ENCODE assay signal across 17 cellular contexts in genomic region chr19:2249010-2249866, GRCh38. TPM values are rescaled to one million over a fixed set of nuclear protein-coding genes. Genes with fewer than 3 reads are reported as not detected.
DNase-seq lines count a peak whose midpoint lies in the region; ATAC-seq and TF ChIP-seq lines count a peak whose summit lies in the region.
"Had no signal": no experiment of that assay in that cellular context is flagged by ENCODE, and none has a peak within 500 bp of the region (broad histone marks: within the 10 kb centered on the region; RNA-seq: fewer than 3 reads in every experiment).

TSS of gene AMH (plus strand) at chr19:2249323. CDS start at chr19:2249333, 10 bp downstream.

- no peak for TF ChIP-seq CTCF in Caco-2 (IDR thresholded peaks at IDR 0.05; ENCODE audit: insufficient read depth in 1 of 2, low read depth in 1 of 2, low read length in 1 of 2, severe bottlenecking in 1 of 2, unreplicated experiment in 1 of 2)
- TF ChIP-seq CTCF in GM23338 (conservative IDR thresholded peaks at IDR 0.05; ENCODE audit: low read depth in 2 of 2) = no peak
- no peak for TF ChIP-seq CTCF in adrenal gland (IDR thresholded peaks at IDR 0.05)
- TF ChIP-seq CTCF in neural cell (IDR thresholded peaks at IDR 0.05; ENCODE audit: poor library complexity, severe bottlenecking) = no peak

- no peaks in the 10 kb centered on the region for H3K79me2 ChIP-seq in GM23338 (replicated peaks; ENCODE audit: insufficient read depth)
- no peaks in the 10 kb centered on the region for H3K79me2 ChIP-seq in neural cell (replicated peaks; ENCODE audit: insufficient read depth, low read length)

- H3F3A ChIP-seq in GM23338 (replicated peaks; ENCODE audit: low read depth) (peaks cover 1% of the 10 kb centered on the region; the same call in 1 of the 2 replicates), neural cell (ENCODE audit: insufficient read depth, low read length, poor library complexity, severe bottlenecking) (no peaks in the 10 kb centered on the region)

- in situ Hi-C loops in KBM-7 (cut with MboI; ENCODE audit: low pct_unique_long_range_greater_than_20kb, low sequenced_read_pairs) = no loop called here

- H3K9me3 Mint-ChIP-seq in Caco-2 (ENCODE audit: unreplicated experiment) = no peaks in the 10 kb centered on the region
- no peaks in the 10 kb centered on the region for H3K9me3 Mint-ChIP-seq in GM23338
- H3K9me3 Mint-ChIP-seq: activated T-cell treated with anti-CD3 and anti-CD28 coated beads, Interleukin-2, amount 50 U/mL, for 72 hours; CD4-positive, alpha-beta memory T cell; naive thymus-derived CD4-positive, alpha-beta T cell had no signal

- H3K9me3 ChIP-seq in Caco-2 (no peaks in the 10 kb centered on the region), adrenal gland (replicated peaks in 1 of 3) (no peaks in the 10 kb centered on the region), neural cell (ENCODE audit: low read length) (no peaks in the 10 kb centered on the region)
- H3K9me3 ChIP-seq: upper lobe of right lung had no signal

- no peak within 1 kb of the TSS for H3K9ac ChIP-seq in neural cell (ENCODE audit: low read length)

- no peaks in the 10 kb centered on the region for H3K4me1 ChIP-seq in Caco-2
- peaks cover 5% of the 10 kb centered on the region; the same call in 1 of the 2 replicates for H3K4me1 ChIP-seq in GM23338 (ENCODE audit: insufficient read depth)
- peaks cover 0 to 41% of the 10 kb centered on the region in 2 donors for H3K4me1 ChIP-seq in adrenal gland (replicated peaks in 1 of 2)

- TF ChIP-seq RAD21 in neural cell (conservative IDR thresholded peaks at IDR 0.05) = no peak

- 31 to 65% (median 62%) methylated on average over 8 to 27 of the region's 27 CpGs for WGBS in adrenal gland, 4 donors

- H3K27me3 ChIP-seq in Caco-2 (replicated peaks; ENCODE audit: control insufficient read depth, insufficient read depth, low read length) (no peaks in the 10 kb centered on the region), GM23338 (ENCODE audit: insufficient read depth) (peaks cover 20% of the 10 kb centered on the region), adrenal gland (peaks cover 46% of the 10 kb centered on the region), neural cell (ENCODE audit: insufficient read depth, low read depth, low read length) (peaks cover 14% of the 10 kb centered on the region)
- H3K27me3 ChIP-seq: hepatocyte had no signal

- POLR2A ChIA-PET in Caco-2 (lab: Charles Lee) = interaction anchor here (0.5 kb wide), 1 partner anchor 36 kb away, joined by 3 read pairs; no protein-coding TSS in a partner anchor

- no peaks in the 10 kb centered on the region for H3K27me3 Mint-ChIP-seq in Caco-2 (ENCODE audit: insufficient read depth, unreplicated experiment)
- H3K27me3 Mint-ChIP-seq in GM23338 (ENCODE audit: insufficient read depth, low read depth, poor library complexity) = peaks cover 33% of the 10 kb centered on the region
- H3K27me3 Mint-ChIP-seq: CD4-positive, alpha-beta memory T cell had no signal

- H2AFZ ChIP-seq in GM23338 (no peak within 1 kb of the TSS), neural cell (ENCODE audit: low read depth, low read length) (no peak within 1 kb of the TSS)
- H2AFZ ChIP-seq: hepatocyte had no signal

- no peak for TF ChIP-seq EP300 in neural cell (conservative IDR thresholded peaks at IDR 0.05; ENCODE audit: poor library complexity, severe bottlenecking)

- H3K27ac ChIP-seq in GM23338 (ENCODE audit: low read depth) (peak within 1 kb of the TSS; percentile 55; the same call in 1 of the 2 replicates), adrenal gland (no peak within 1 kb of the TSS), neural cell (ENCODE audit: low read length) (no peak within 1 kb of the TSS)
- H3K27ac ChIP-seq: hepatocyte, upper lobe of right lung had no signal

- H3K4me3 ChIP-seq in Caco-2 (ENCODE audit: low read depth, low read length) (no peak within 1 kb of the TSS), GM23338 (no peak within 1 kb of the TSS), adrenal gland (no peak within 1 kb of the TSS), neural cell (ENCODE audit: low read length) (no peak within 1 kb of the TSS)
- H3K4me3 ChIP-seq: hepatocyte, upper lobe of right lung had no signal

- H3K4me2 ChIP-seq in GM23338 (no peak within 1 kb of the TSS), neural cell (ENCODE audit: low read length) (no peak within 1 kb of the TSS)
- H3K4me2 ChIP-seq: hepatocyte had no signal

- CTCF ChIA-PET in Caco-2 (lab: Charles Lee) = no interaction called here

- H3K36me3 ChIP-seq in Caco-2 (ENCODE audit: control insufficient read depth, insufficient read depth, low read length) (peaks cover under 1% of the 10 kb centered on the region), GM23338 (ENCODE audit: insufficient read depth) (peaks cover 9% of the 10 kb centered on the region), adrenal gland (replicated peaks in 1 of 2) (peaks cover 0 to 36% of the 10 kb centered on the region in 2 donors), neural cell (ENCODE audit: insufficient read depth, low read length) (no peaks in the 10 kb centered on the region)

- no peak for DNase-seq in Caco-2
- DNase-seq in GM23338 (ENCODE audit: low spot score) = no peak
- DNase-seq in adrenal gland = peak in 5 of 7 donors; percentile 49 to 72 (median 63)
- no peak for DNase-seq in NCI-H1694 treated with DMSO at 0.1 percent for 48 hours (lab: John Stamatoyannopoulos, UW)
- DNase-seq in KBM-7 = no peak
- DNase-seq: activated CD4-positive, alpha-beta T cell treated with anti-CD3 and anti-CD28 coated beads, Interleukin-2, amount 50 U/mL, for 4 hours; activated T-cell treated with anti-CD3 and anti-CD28 coated beads, Interleukin-2, amount 50 U/mL, for 72 hours; amygdala; Kasumi-1; naive thymus-derived CD4-positive, alpha-beta T cell; NCI-H187 treated with DMSO at 0.1 percent for 48 hours; retina; upper lobe of right lung had no signal

- no peak within 1 kb of the TSS for H3K4me3 Mint-ChIP-seq in Caco-2 (ENCODE audit: unreplicated experiment)
- H3K4me3 Mint-ChIP-seq in GM23338 = no peak within 1 kb of the TSS

- no peak for TF ChIP-seq POLR2A in adrenal gland (IDR thresholded peaks at IDR 0.05)

- intact Hi-C loops in Caco-2 (cut with micrococcal nuclease; ENCODE audit: unreplicated experiment) (no loop called here), adrenal gland (cut with DNase I) (no loop called here)

- BruUV-seq in Caco-2 (replicated peaks; lab: Mats Ljungman, UMichigan) = no TSS peak

- peaks cover 3% of the 10 kb centered on the region; the same call in 1 of the 2 replicates for H4K20me1 ChIP-seq in GM23338 (replicated peaks; ENCODE audit: insufficient read depth)
- no peaks in the 10 kb centered on the region for H4K20me1 ChIP-seq in neural cell (ENCODE audit: insufficient read depth)

- H3K9me2 ChIP-seq in GM23338 (ENCODE audit: insufficient read depth) (no peaks in the 10 kb centered on the region), neural cell (ENCODE audit: insufficient read depth, low read length) (no peaks in the 10 kb centered on the region)

- H3K36me3 Mint-ChIP-seq in Caco-2 (ENCODE audit: insufficient read depth, unreplicated experiment) (peaks cover 82% of the 10 kb centered on the region), GM23338 (ENCODE audit: low read depth) (peaks cover 28% of the 10 kb centered on the region)

- H3K27ac Mint-ChIP-seq in Caco-2 (ENCODE audit: unreplicated experiment) (no peak within 1 kb of the TSS), GM23338 (no peak within 1 kb of the TSS)
- H3K27ac Mint-ChIP-seq: activated T-cell treated with anti-CD3 and anti-CD28 coated beads, Interleukin-2, amount 50 U/mL, for 72 hours; naive thymus-derived CD4-positive, alpha-beta T cell had no signal

- H3K4me1 Mint-ChIP-seq in Caco-2 (ENCODE audit: low read depth, unreplicated experiment) (no peaks in the 10 kb centered on the region), GM23338 (peaks cover 3% of the 10 kb centered on the region; the same call in 2 of the 3 replicates)

- ATAC-seq in GM23338 (peak; percentile 0; the same call in 1 of the 3 replicates), GM18502 (IDR thresholded peaks at IDR 0.05; ENCODE audit: poor library complexity, unreplicated experiment) (no peak)
- ATAC-seq: activated T-cell treated with anti-CD3 and anti-CD28 coated beads, Interleukin-2, amount 50 U/mL, for 72 hours; naive thymus-derived CD4-positive, alpha-beta T cell; upper lobe of right lung had no signal

TF ChIP-seq in GM23338, 12 proteins besides CTCF, POLR2A, EP300 and RAD21 (continues in another document):
- TF ChIP-seq POLR2AphosphoS5 (IDR thresholded peaks at IDR 0.05; ENCODE audit: low read depth) (peak; percentile 39), STAT1 (IDR thresholded peaks at IDR 0.05; ENCODE audit: unreplicated experiment) (no peak), EZH2 (IDR thresholded peaks at IDR 0.05; ENCODE audit: low read depth, unreplicated experiment) (no peak), ZNF331 (CRISPR knock-in tag; IDR thresholded peaks at IDR 0.05; ENCODE audit: low read depth) (no peak), NANOG (IDR thresholded peaks at IDR 0.05; ENCODE audit: borderline replicate concordance) (no peak), EZH2phosphoT487 (IDR thresholded peaks at IDR 0.05; ENCODE audit: unreplicated experiment) (no peak), ZNF114 (CRISPR knock-in tag; IDR thresholded peaks at IDR 0.05) (no peak)

RNA-seq across cellular contexts. Expression of gene AMH, which starts in this region (rescaled TPM):
- total RNA-seq in Caco-2 (2022) = 19.3 and 19.4 TPM in 2 replicates
- 2.6 and 6.8 TPM in 2 replicates for total RNA-seq in GM23338 (2014; rRNA removed; shearing (Covaris generic))
- polyA plus RNA-seq in GM23338 (2016; fragmentation: Nextera tagmentation; extraction: Ambion mirVana) = 1.4 and 1.9 TPM in 2 replicates
- total RNA-seq in adrenal gland = 1 to 10 TPM in 2 of 8 donors, under 1 TPM in 3, not detected in 3; 0.36 to 1.5 (median 0.42) TPM
- 1 to 10 TPM in 2 of 3 donors, not detected in 1; 1.8 to 4.6 TPM for polyA plus RNA-seq in adrenal gland
- polyA plus RNA-seq in neural cell = 57.5 and 71.5 TPM in 2 replicates
- polyA minus RNA-seq in neural cell = 12.7 and 12.8 TPM in 2 replicates
- polyA plus RNA-seq: CD4-positive, alpha-beta memory T cell; naive thymus-derived CD4-positive, alpha-beta T cell had no signal

Comparison
In these comparisons a context has a peak if more than half of its experiments do, and no peak if none do; other contexts are left out.
1. RNA of gene AMH (polyA plus RNA-seq): 57.5 to 71.5 TPM in neural cell; 1.4 to 1.9 TPM in GM23338 and 1.8 to 4.6 TPM in adrenal gland; every median in the first group is over 10 times any median in the second.
2. DNase-seq: peak in adrenal gland (5 of 7); none in Caco-2 (0 of 2), GM23338 (single experiment), NCI-H1694 treated with DMSO at 0.1 percent for 48 hours (single experiment) and KBM-7 (single experiment).